Comparison of ENCODE assay signal across 8 cellular contexts in genomic region chr1:153985984-153986761, GRCh38. TPM values are rescaled to one million over a fixed set of nuclear protein-coding genes. Genes with fewer than 3 reads are reported as not detected.
DNase-seq lines count a peak whose midpoint lies in the region; ATAC-seq and TF ChIP-seq lines count a peak whose summit lies in the region.

RAB13 (minus strand) TSS chr1:153986339; CDS start chr1:153986236, 103 bp downstream.

- DNase-seq in EL (peak; percentile 92), M059J (ENCODE audit: low read depth) (peak; percentile 86), endodermal cell (peak; percentile 96), lower lobe of right lung (peak; percentile 88), substantia nigra (lab: John Stamatoyannopoulos, UW) (peak in 47 of 49 donors; percentile 10 to 83 (median 56))

- no peaks in the 10 kb centered on the region for H3K27me3 Mint-ChIP-seq in endodermal cell (ENCODE audit: insufficient read depth)

- intact Hi-C loops in lower lobe of right lung (cut with DNase I), result loop anchor here (10.0 kb wide), 1 partner anchor 191 kb away; no protein-coding TSS in a partner anchor

- peak within 1 kb of the TSS; percentile 95 for H3K27ac Mint-ChIP-seq in endodermal cell

- H3K9me3 Mint-ChIP-seq in endodermal cell, result no peaks in the 10 kb centered on the region

- peaks cover 6% of the 10 kb centered on the region for H3K79me2 ChIP-seq in SU-DHL-6 (ENCODE audit: insufficient read depth, low read length)

- H3K4me1 ChIP-seq in endodermal cell (ENCODE audit: control insufficient read depth, insufficient read depth, low read length) (no peaks in the 10 kb centered on the region), lower lobe of right lung (peaks cover 31% of the 10 kb centered on the region)

- no peak for TF ChIP-seq CTCF in SU-DHL-6 (IDR thresholded peaks at IDR 0.05; ENCODE audit: insufficient read depth, low read length, poor library complexity, severe bottlenecking)
- TF ChIP-seq CTCF in endodermal cell (conservative IDR thresholded peaks at IDR 0.05), result no peak
- TF ChIP-seq CTCF in lower lobe of right lung (IDR thresholded peaks at IDR 0.05), result no peak

- no peaks in the 10 kb centered on the region for H4K20me1 ChIP-seq in SU-DHL-6 (ENCODE audit: low read depth, low read length)

- H3K4me3 Mint-ChIP-seq in endodermal cell, result peak within 1 kb of the TSS; percentile 94

- no peaks in the 10 kb centered on the region for H3K9me2 ChIP-seq in SU-DHL-6 (replicated peaks; ENCODE audit: insufficient read depth, low read length)

- H3K36me3 Mint-ChIP-seq in endodermal cell (ENCODE audit: low read depth), result peaks cover 22% of the 10 kb centered on the region

- H3K4me2 ChIP-seq in SU-DHL-6 (ENCODE audit: low read depth, low read length, poor library complexity, severe bottlenecking), result peak within 1 kb of the TSS; percentile 67

- peaks cover 6% of the 10 kb centered on the region; the same call in 1 of the 2 replicates for H3F3A ChIP-seq in SU-DHL-6 (ENCODE audit: insufficient read depth)

- WGBS in endodermal cell (ENCODE audit: insufficient coverage in 1 of 2, insufficient read length in 1 of 2), 2 experiments, result 0% methylated on average over 5 to 30 of the region's 31 CpGs

- H3K27ac ChIP-seq in SU-DHL-6 (ENCODE audit: low read depth, low read length), result peak within 1 kb of the TSS; percentile 63
- H3K27ac ChIP-seq in endodermal cell (ENCODE audit: low read depth, low read length), result peak within 1 kb of the TSS; percentile 78
- H3K27ac ChIP-seq in lower lobe of right lung, result peak within 1 kb of the TSS; percentile 85
- H3K27ac ChIP-seq in substantia nigra (ENCODE audit: low read depth, low read length, poor library complexity, severe bottlenecking), result peak within 1 kb of the TSS; percentile 67

- H3K9ac ChIP-seq in SU-DHL-6 (ENCODE audit: low read length) (peak within 1 kb of the TSS; percentile 34), endodermal cell (ENCODE audit: extremely low read depth, low read length, poor library complexity, severe bottlenecking) (peak within 1 kb of the TSS; percentile 56)

- H3K9me3 ChIP-seq in SU-DHL-6 (ENCODE audit: insufficient read depth, low read length) (no peaks in the 10 kb centered on the region), endodermal cell (ENCODE audit: control insufficient read depth, low read length) (no peaks in the 10 kb centered on the region), lower lobe of right lung (no peaks in the 10 kb centered on the region)

- H3K4me3 ChIP-seq in SU-DHL-6 (ENCODE audit: insufficient read depth, low read length, poor library complexity, severe bottlenecking) (no peak within 1 kb of the TSS), endodermal cell (ENCODE audit: low read length) (peak within 1 kb of the TSS; percentile 89), lower lobe of right lung (peak within 1 kb of the TSS; percentile 71)

- H3K4me1 Mint-ChIP-seq in endodermal cell, result peaks cover 11% of the 10 kb centered on the region

- ATAC-seq in lower lobe of right lung (peak; percentile 88 to 90), GM18858 (IDR thresholded peaks at IDR 0.05; ENCODE audit: unreplicated experiment) (no peak), GM21723 (IDR thresholded peaks at IDR 0.05; ENCODE audit: unreplicated experiment) (no peak)

- H2AFZ ChIP-seq in SU-DHL-6 (ENCODE audit: low read depth, low read length, severe bottlenecking), result peak within 1 kb of the TSS; percentile 89

- peaks cover under 1% of the 10 kb centered on the region; the same call in 1 of the 2 replicates for H3K36me3 ChIP-seq in SU-DHL-6 (ENCODE audit: low read length)
- peaks cover 16% of the 10 kb centered on the region for H3K36me3 ChIP-seq in endodermal cell (ENCODE audit: control insufficient read depth, insufficient read depth, low read length)
- peaks cover 19% of the 10 kb centered on the region for H3K36me3 ChIP-seq in lower lobe of right lung

- H3K27me3 ChIP-seq in SU-DHL-6 (ENCODE audit: low read length) (no peaks in the 10 kb centered on the region), endodermal cell (ENCODE audit: control insufficient read depth, insufficient read depth, low read length, poor library complexity, severe bottlenecking) (no peaks in the 10 kb centered on the region), lower lobe of right lung (ENCODE audit: low read depth) (no peaks in the 10 kb centered on the region)

RNA-seq across cellular contexts. Expression of gene RAB13, which starts in this region (rescaled TPM):
- total RNA-seq in M059J (2014; rRNA removed; shearing (Covaris generic)), result 36.7 and 45.6 TPM in 2 replicates
- 10 to 100 TPM; 80.3 to 97.1 TPM for total RNA-seq in endodermal cell
- 83.7 TPM for polyA plus RNA-seq in endodermal cell (2013, experiment 1 of 2)
- polyA plus RNA-seq in endodermal cell (2013, experiment 2 of 2), result 82.5 TPM
- total RNA-seq in lower lobe of right lung, result 103 TPM

Comparison
In these comparisons a context has a peak if more than half of its experiments do, and no peak if none do; other contexts are left out.
1. ATAC-seq: peak in lower lobe of right lung (2 of 2); none in GM18858 (single experiment) and GM21723 (single experiment).
2. Peak in every context shown above with its lines, with median percentiles within 50 percentile points of each other: DNase-seq and H3K27ac ChIP-seq.